ENCODE assay signal across 19 cellular contexts in the genomic region with DNA sequence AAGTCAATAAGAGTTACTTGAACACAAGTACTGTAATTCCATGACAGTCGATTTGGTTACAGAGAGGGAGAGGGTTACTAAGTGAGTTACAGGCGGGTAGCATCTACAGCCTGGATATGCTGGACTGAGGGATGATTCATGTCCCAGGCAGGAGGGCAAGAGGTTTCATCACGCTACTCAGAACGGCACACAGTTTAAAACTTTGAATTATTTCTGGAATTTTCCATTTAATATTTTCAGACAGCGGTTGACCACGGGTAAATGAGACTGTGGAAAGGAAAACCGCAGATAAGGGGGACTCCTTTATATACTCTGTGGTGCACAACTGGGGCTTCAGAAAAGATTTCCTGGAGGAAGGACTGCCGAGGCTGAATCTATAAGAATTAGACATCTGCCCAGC. TPM values are rescaled to one million over a fixed set of nuclear protein-coding genes. Genes with fewer than 3 reads are reported as not detected.
DNase-seq lines count a peak whose midpoint lies in the region; ATAC-seq, FAIRE-seq and TF ChIP-seq lines count a peak whose summit lies in the region.
"Had no signal": no experiment of that assay in that cellular context is flagged by ENCODE, and none has a peak within 500 bp of the region (broad histone marks: within the 10 kb centered on the region; RNA-seq: fewer than 3 reads in every experiment).

No MANE protein-coding gene starts in this region.

- H3K4me3 ChIP-seq in endodermal cell (ENCODE audit: low read length) (no peak overlapping the region), aorta (ENCODE audit: low read length in 2 of 2) (no peak overlapping the region), HepG2 (replicated peaks in 1 of 3; ENCODE audit: insufficient read depth in 1 of 3, low read depth in 2 of 3, low read length in 3 of 3) (no peak overlapping the region)
- H3K4me3 ChIP-seq: Peyer's patch had no signal

- peaks cover 2% of the 10 kb centered on the region for H3K27me3 Mint-ChIP-seq in HFFc6 (ENCODE audit: insufficient read depth)
- no peaks in the 10 kb centered on the region for H3K27me3 Mint-ChIP-seq in activated T-helper 17 cell treated with anti-CD3 and anti-CD28 coated beads, Interleukin-2, amount 50 U/mL, for 72 hours
- H3K27me3 Mint-ChIP-seq in endodermal cell (ENCODE audit: insufficient read depth): no peaks in the 10 kb centered on the region
- H3K27me3 Mint-ChIP-seq: activated CD8-positive, alpha-beta T cell treated with anti-CD3 and anti-CD28 coated beads for 36 hours had no signal

- no peak for FAIRE-seq in HepG2 (lab: Jason Lieb, UNC)
- FAIRE-seq: endothelial cell of umbilical vein had no signal

- no peaks in the 10 kb centered on the region for H3K9me3 ChIP-seq in endodermal cell (ENCODE audit: control insufficient read depth, low read length)
- H3K9me3 ChIP-seq in aorta (ENCODE audit: control insufficient read depth, low read length): no peaks in the 10 kb centered on the region
- no peaks in the 10 kb centered on the region for H3K9me3 ChIP-seq in HepG2 (ENCODE audit: low read length)
- H3K9me3 ChIP-seq: Peyer's patch had no signal

- H3K4me1 Mint-ChIP-seq in HFFc6 (ENCODE audit: low read depth): peaks cover 51% of the 10 kb centered on the region
- peaks cover 34% of the 10 kb centered on the region for H3K4me1 Mint-ChIP-seq in activated T-helper 17 cell treated with anti-CD3 and anti-CD28 coated beads, Interleukin-2, amount 50 U/mL, for 72 hours
- H3K4me1 Mint-ChIP-seq in endodermal cell: no peaks in the 10 kb centered on the region

- no peak overlapping the region for H3K27ac ChIP-seq in endodermal cell (ENCODE audit: low read depth, low read length)
- no peak overlapping the region for H3K27ac ChIP-seq in aorta (ENCODE audit: low read depth in 1 of 2, low read length in 2 of 2)
- H3K27ac ChIP-seq in HepG2 (ENCODE audit: extremely low read length, insufficient read depth, low read length): no peak overlapping the region
- H3K27ac ChIP-seq: Peyer's patch had no signal

- no peaks in the 10 kb centered on the region for H3K79me2 ChIP-seq in HepG2 (ENCODE audit: insufficient read depth, low read length)

- TF ChIP-seq EP300 in HepG2 (IDR thresholded peaks at IDR 0.05; ENCODE audit: low read depth in 2 of 2, low read length in 2 of 2) (no peak), HepG2 (CRISPR knock-in tag; IDR thresholded peaks at IDR 0.05; ENCODE audit: borderline replicate concordance) (no peak)

- no peak for TF ChIP-seq POLR2A in HepG2 (IDR thresholded peaks at IDR 0.05; ENCODE audit: insufficient read depth in 1 of 2, low read depth in 2 of 2, low read length in 2 of 2)

- WGBS in endodermal cell (ENCODE audit: insufficient coverage in 1 of 2, insufficient read length in 1 of 2), 2 experiments: 95 to 99% methylated on average over 7 to 8 of the region's 8 CpGs
- 68 to 77% methylated on average over 8 of the region's 8 CpGs for WGBS in aorta, 2 donors
- WGBS in HepG2 (ENCODE audit: low lambda C conversion rate): 96% methylated on average over 8 of the region's 8 CpGs

- POLR2A ChIA-PET in HepG2 (lab: Yijun Ruan, JAX): no interaction called here

- in situ Hi-C loops in ACHN (cut with HindIII; ENCODE audit: low pct_ligation_motif_present, low pct_unique_long_range_greater_than_20kb, low sequenced_read_pairs) (no loop called here), HepG2 (cut with HindIII; ENCODE audit: extremely low pct_ligation_motif_present, low pct_unique_long_range_greater_than_20kb) (no loop called here)

- peak overlapping the region; percentile 47 for H3K4me3 Mint-ChIP-seq in HFFc6
- H3K4me3 Mint-ChIP-seq in activated T-helper 17 cell treated with anti-CD3 and anti-CD28 coated beads, Interleukin-2, amount 50 U/mL, for 72 hours: no peak overlapping the region
- no peak overlapping the region for H3K4me3 Mint-ChIP-seq in endodermal cell
- H3K4me3 Mint-ChIP-seq: activated CD8-positive, alpha-beta T cell treated with anti-CD3 and anti-CD28 coated beads for 36 hours had no signal

- H3K4me1 ChIP-seq in endodermal cell (ENCODE audit: control insufficient read depth, insufficient read depth, low read length): no peaks in the 10 kb centered on the region
- H3K4me1 ChIP-seq in aorta (ENCODE audit: control insufficient read depth in 1 of 2, insufficient read depth in 2 of 2, low read length in 2 of 2): no peaks in the 10 kb centered on the region
- H3K4me1 ChIP-seq in HepG2 (ENCODE audit: insufficient read depth, low read length): no peaks in the 10 kb centered on the region

- ATAC-seq in activated T-helper 17 cell treated with anti-CD3 and anti-CD28 coated beads, Interleukin-2, amount 50 U/mL, for 72 hours (replicated peaks): no peak
- ATAC-seq in aorta (ENCODE audit: low FRiP score) (no peak), HepG2 (no peak)
- ATAC-seq: activated CD8-positive, alpha-beta T cell treated with anti-CD3 and anti-CD28 coated beads for 36 hours had no signal

- intact Hi-C loops in aorta (cut with DNase I) (no loop called here), HepG2 (cut with micrococcal nuclease; ENCODE audit: unreplicated experiment) (no loop called here)

- no peaks in the 10 kb centered on the region; the same call in 1 of the 2 replicates for H4K20me1 ChIP-seq in HepG2 (ENCODE audit: insufficient read depth, low read length)

- DNase-seq in ACHN (peak; percentile 81), HFFc6 (peak; percentile 67), glomerular visceral epithelial cell (ENCODE audit: extremely low spot score) (peak; percentile 57), endodermal cell (no peak), aorta (no peak), HepG2 (ENCODE audit: low spot score) (no peak)
- DNase-seq in stimulated activated CD4-positive, alpha-beta T cell treated with anti-CD3 and anti-CD28 coated beads, Interleukin-4, amount 100 ng/mL, for 24 hours: no peak
- DNase-seq: activated CD8-positive, alpha-beta T cell treated with anti-CD3 and anti-CD28 coated beads for 36 hours; activated gamma-delta T cell; caudate nucleus; KBM-7; mammary epithelial cell; NCI-H1436; NCI-H524 treated with DMSO at 0.1 percent for 48 hours; nucleus accumbens; Peyer's patch had no signal

- H3K36me3 ChIP-seq in endodermal cell (ENCODE audit: control insufficient read depth, insufficient read depth, low read length): peaks cover 10% of the 10 kb centered on the region
- H3K36me3 ChIP-seq in aorta (ENCODE audit: control insufficient read depth in 1 of 2, insufficient read depth in 2 of 2, low read length in 1 of 2): no peaks in the 10 kb centered on the region
- peaks cover 14 to 53% of the 10 kb centered on the region in 2 experiments for H3K36me3 ChIP-seq in HepG2 (replicated peaks in 1 of 2; ENCODE audit: control insufficient read depth in 1 of 2, insufficient read depth in 2 of 2, low read length in 2 of 2)
- H3K36me3 ChIP-seq: Peyer's patch had no signal

- H3K27me3 ChIP-seq in endodermal cell (ENCODE audit: control insufficient read depth, insufficient read depth, low read length, poor library complexity, severe bottlenecking): no peaks in the 10 kb centered on the region
- H3K27me3 ChIP-seq in aorta (ENCODE audit: control insufficient read depth in 1 of 2, insufficient read depth in 2 of 2, low read length in 1 of 2): no peaks in the 10 kb centered on the region
- H3K27me3 ChIP-seq in HepG2 (ENCODE audit: control insufficient read depth in 1 of 2, insufficient read depth in 2 of 2, low read length in 2 of 2): no peaks in the 10 kb centered on the region
- H3K27me3 ChIP-seq: Peyer's patch had no signal

- TF ChIP-seq CTCF in HFFc6 (IDR thresholded peaks at IDR 0.05) (no peak), endodermal cell (conservative IDR thresholded peaks at IDR 0.05) (no peak), HepG2 (CRISPR knock-in tag; IDR thresholded peaks at IDR 0.05) (no peak)

- H3K4me2 ChIP-seq in HepG2 (ENCODE audit: low read depth, low read length): no peak overlapping the region

- no peak overlapping the region for H3K9ac ChIP-seq in endodermal cell (ENCODE audit: extremely low read depth, low read length, poor library complexity, severe bottlenecking)
- H3K9ac ChIP-seq in HepG2 (ENCODE audit: insufficient read depth, low read depth, low read length): no peak overlapping the region

- TF ChIP-seq RAD21 in HepG2 (CRISPR knock-in tag; IDR thresholded peaks at IDR 0.05): no peak

- BruUV-seq in HepG2 (replicated peaks; lab: Mats Ljungman, UMichigan): no TSS peak

- CTCF ChIA-PET in HepG2 (lab: Yijun Ruan, JAX; ENCODE audit: low intra/inter-chr PET ratio, low total read pairs): no interaction called here

- H2AFZ ChIP-seq in HepG2 (ENCODE audit: low read length): no peak overlapping the region

- H3K9me3 Mint-ChIP-seq in HFFc6 (no peaks in the 10 kb centered on the region), endodermal cell (no peaks in the 10 kb centered on the region)
- H3K9me3 Mint-ChIP-seq in activated T-helper 17 cell treated with anti-CD3 and anti-CD28 coated beads, Interleukin-2, amount 50 U/mL, for 72 hours: no peaks in the 10 kb centered on the region
- H3K9me3 Mint-ChIP-seq: activated CD8-positive, alpha-beta T cell treated with anti-CD3 and anti-CD28 coated beads for 36 hours had no signal

- peaks cover 32% of the 10 kb centered on the region for H3K36me3 Mint-ChIP-seq in HFFc6 (ENCODE audit: low read depth)
- H3K36me3 Mint-ChIP-seq in activated T-helper 17 cell treated with anti-CD3 and anti-CD28 coated beads, Interleukin-2, amount 50 U/mL, for 72 hours (ENCODE audit: low read depth): peaks cover 13% of the 10 kb centered on the region
- no peaks in the 10 kb centered on the region for H3K36me3 Mint-ChIP-seq in endodermal cell (ENCODE audit: low read depth)

- peak overlapping the region; percentile 77 for H3K27ac Mint-ChIP-seq in HFFc6
- H3K27ac Mint-ChIP-seq in activated T-helper 17 cell treated with anti-CD3 and anti-CD28 coated beads, Interleukin-2, amount 50 U/mL, for 72 hours: peak overlapping the region; percentile 71
- no peak overlapping the region for H3K27ac Mint-ChIP-seq in endodermal cell
- H3K27ac Mint-ChIP-seq: activated CD8-positive, alpha-beta T cell treated with anti-CD3 and anti-CD28 coated beads for 36 hours had no signal

RNA-seq across cellular contexts. Expression of a gene that starts 25.7 kb away (rescaled TPM):
- 1 to 10 TPM; 1.1 to 2.3 (median 1.5) TPM for total RNA-seq in HFFc6 (2021; fragmentation: NEBNext Ultra II Directional; extraction: Animal tissue kit (Norgen Biotek cat#: 25700))
- under 1 TPM in 1 of 2 donors, not detected in 1; 0.13 TPM for total RNA-seq in activated T-helper 17 cell treated with anti-CD3 and anti-CD28 coated beads, Interleukin-2, amount 50 U/mL, for 72 hours
- total RNA-seq in endodermal cell (1 to 10 TPM; 1.5 TPM), aorta (10 to 100 TPM in 1 of 2 donors, 1 to 10 TPM in 1; 5.1 to 11.2 TPM), HepG2 (2016; rRNA removed; fragmentation: Illumina TruSeq; extraction: Trizol) (not detected in 2 replicates)
- 18.8 TPM for polyA plus RNA-seq in endodermal cell (2013, experiment 1 of 2)
- 16.4 TPM for polyA plus RNA-seq in endodermal cell (2013, experiment 2 of 2)
- polyA plus RNA-seq in aorta (under 1 TPM; 0.13 TPM), HepG2 (2011; rRNA removed) (not detected in 2 replicates)
- total RNA-seq in HepG2 (2016; cell fraction: cytosol; rRNA removed; fragmentation: Illumina TruSeq; extraction: Trizol; ENCODE audit: low read depth): not detected in 2 replicates
- not detected in 2 replicates for total RNA-seq in HepG2 (2016; cell fraction: insoluble cytoplasmic fraction; rRNA removed; fragmentation: Illumina TruSeq; extraction: Trizol)
- not detected in 2 replicates for total RNA-seq in HepG2 (2016; cell fraction: membrane; rRNA removed; fragmentation: Illumina TruSeq; extraction: Trizol)
- not detected in 2 replicates for total RNA-seq in HepG2 (2016; cell fraction: nucleus; rRNA removed; fragmentation: Illumina TruSeq; extraction: Trizol)
- not detected in 2 replicates for polyA plus RNA-seq in HepG2 (2011; cell fraction: cytosol; rRNA removed)
- polyA plus RNA-seq in HepG2 (2011; cell fraction: nucleus; rRNA removed): not detected in 2 replicates
- 0.08 and 0.23 TPM in 2 replicates for polyA plus RNA-seq in HepG2 (2012)
- polyA plus RNA-seq in HepG2 (2016; cell fraction: cytosol; fragmentation: Illumina TruSeq; extraction: Trizol; ENCODE audit: low read depth): not detected in 2 replicates
- polyA plus RNA-seq in HepG2 (2016; cell fraction: insoluble cytoplasmic fraction; fragmentation: Illumina TruSeq; extraction: Trizol; ENCODE audit: low read depth): not detected in 2 replicates
- polyA plus RNA-seq in HepG2 (2016; cell fraction: membrane; fragmentation: Illumina TruSeq; extraction: Trizol; ENCODE audit: low read depth): not detected in 2 replicates
- not detected in 2 replicates for polyA plus RNA-seq in HepG2 (2016; cell fraction: nucleus; fragmentation: Illumina TruSeq; extraction: Trizol; ENCODE audit: insufficient read depth, low read depth)
- not detected in 2 replicates for polyA minus RNA-seq in HepG2 (2011; rRNA and poly(A)+ RNA removed; ENCODE audit: low replicate concordance)
- polyA minus RNA-seq in HepG2 (2011; cell fraction: cytosol; rRNA and poly(A)+ RNA removed): not detected in 2 replicates
- not detected in 2 replicates for polyA minus RNA-seq in HepG2 (2011; cell fraction: nucleus; rRNA and poly(A)+ RNA removed)
- total RNA-seq: activated CD8-positive, alpha-beta T cell treated with anti-CD3 and anti-CD28 coated beads for 36 hours; T-helper 2 cell treated with Interferon-gamma antibody and Interleukin-4, amounts not matched to agents 100 ng/mL and 5 ng/mL, for 36 hours had no signal

Comparison
In these comparisons a context has a peak if more than half of its experiments do, and no peak if none do; other contexts are left out.
1. DNase-seq: peak in ACHN (single experiment), HFFc6 (single experiment) and glomerular visceral epithelial cell (single experiment); none in endodermal cell (single experiment), aorta (0 of 2), HepG2 (single experiment) and stimulated activated CD4-positive, alpha-beta T cell treated with anti-CD3 and anti-CD28 coated beads, Interleukin-4, amount 100 ng/mL, for 24 hours (single experiment).